29 cellular contexts compared by ENCODE assay signal in the genomic region with DNA sequence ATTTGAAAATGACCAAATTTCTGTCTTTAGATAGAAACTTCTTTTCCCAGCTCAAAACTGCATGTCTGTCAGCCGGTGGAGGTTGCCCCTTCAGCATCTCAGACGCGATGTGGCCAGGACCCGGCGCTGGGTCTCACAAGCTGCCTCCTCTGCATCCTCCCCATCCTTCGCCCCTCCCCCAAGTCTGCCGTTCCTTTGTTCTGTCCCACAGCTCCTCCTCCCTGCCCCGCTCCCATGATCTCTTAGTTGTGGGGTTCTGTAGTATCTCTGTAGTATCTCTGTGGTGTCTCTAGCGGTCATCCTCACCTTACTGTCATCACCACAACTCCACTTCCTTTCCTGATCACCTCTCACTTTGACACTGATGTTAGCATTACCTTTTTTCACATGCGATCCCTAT. TPM values are rescaled to one million over a fixed set of nuclear protein-coding genes. Genes with fewer than 3 reads are reported as not detected.
DNase-seq lines count a peak whose midpoint lies in the region; ATAC-seq and TF ChIP-seq lines count a peak whose summit lies in the region.
"Had no signal": no experiment of that assay in that cellular context is flagged by ENCODE, and none has a peak within 500 bp of the region (broad histone marks: within the 10 kb centered on the region; RNA-seq: fewer than 3 reads in every experiment).

No MANE protein-coding gene starts in this region.

- CTCF ChIA-PET in activated CD4-positive, alpha-beta memory T cell treated with anti-CD3 and anti-CD28 coated beads, Interleukin-2, amount 10 ng/mL, durations not matched to agents 7 days and 5 days (lab: Charles Lee): interaction anchor here (1.1 kb wide), 1 partner anchor 18 kb away, joined by 3 read pairs; no protein-coding TSS in a partner anchor

- H3K4me3 ChIP-seq in smooth muscle cell: no peak overlapping the region
- H3K4me3 ChIP-seq: dorsolateral prefrontal cortex, gastroesophageal sphincter, left ventricle myocardium inferior, MG63, SK-N-MC, suprapubic skin, upper lobe of right lung had no signal

- H3F3A ChIP-seq in smooth muscle cell (ENCODE audit: low read depth): peaks cover 16% of the 10 kb centered on the region

- no peaks in the 10 kb centered on the region for H4K20me1 ChIP-seq in smooth muscle cell (ENCODE audit: low read depth)

- H3K4me2 ChIP-seq in smooth muscle cell: no peak overlapping the region

- DNase-seq in activated naive CD8-positive, alpha-beta T cell treated with anti-CD3 and anti-CD28 coated beads, Interleukin-2, amount 10 ng/mL, durations not matched to agents 7 days and 5 days: no peak
- no peak for DNase-seq in activated naive CD8-positive, alpha-beta T cell treated with anti-CD3 and anti-CD28 coated beads, Interleukin-2, amount 50 U/mL, for 24 hours
- DNase-seq in glutamatergic neuron (peak; percentile 45), natural killer cell (no peak), T-helper 1 cell (no peak), smooth muscle cell (lab: John Stamatoyannopoulos, UW; ENCODE audit: unreplicated experiment) (no peak)
- no peak for DNase-seq in activated CD4-positive, alpha-beta memory T cell treated with anti-CD3 and anti-CD28 coated beads, Interleukin-2, amount 10 ng/mL, durations not matched to agents 7 days and 5 days
- DNase-seq: activated CD8-positive, alpha-beta memory T cell treated with anti-CD3 and anti-CD28 coated beads, Interleukin-2, amount 50 U/mL, for 48 hours; activated naive CD4-positive, alpha-beta T cell treated with anti-CD3 and anti-CD28 coated beads for 36 hours; CD4-positive, CD25-positive, alpha-beta regulatory T cell; dorsolateral prefrontal cortex; GOT3; hippocampal formation; KG1; left ventricle myocardium inferior; MG63; NCI-H1105; NCI-H2029; NCI-H524 treated with DMSO at 0.1 percent for 48 hours; stimulated activated CD4-positive, alpha-beta T cell treated with anti-CD3 and anti-CD28 coated beads, Interleukin-15, amount 100 ng/mL, for 24 hours; stimulated activated naive B cell treated with anti-CD40 and anti-IgM and Interleukin-4, amounts not matched to agents 10 μg/mL and 1 μg/mL and 100 μg/mL, for 72 hours; upper lobe of right lung had no signal

- 86% methylated on average over 10 of the region's 10 CpGs for WGBS in smooth muscle cell (ENCODE audit: low lambda C conversion rate)

- no peaks in the 10 kb centered on the region for H3K79me2 ChIP-seq in smooth muscle cell (ENCODE audit: low read depth)

- H2AFZ ChIP-seq in smooth muscle cell (ENCODE audit: low read depth): no peak overlapping the region

- no peaks in the 10 kb centered on the region for H3K36me3 Mint-ChIP-seq in activated naive CD8-positive, alpha-beta T cell treated with anti-CD3 and anti-CD28 coated beads, Interleukin-2, amount 10 ng/mL, durations not matched to agents 7 days and 5 days
- peaks cover 2% of the 10 kb centered on the region for H3K36me3 Mint-ChIP-seq in activated naive CD8-positive, alpha-beta T cell treated with anti-CD3 and anti-CD28 coated beads, Interleukin-2, amount 50 U/mL, for 24 hours (ENCODE audit: low read depth)
- H3K36me3 Mint-ChIP-seq in glutamatergic neuron (ENCODE audit: unreplicated experiment) (no peaks in the 10 kb centered on the region), natural killer cell (peaks cover 45% of the 10 kb centered on the region)
- H3K36me3 Mint-ChIP-seq in activated CD4-positive, alpha-beta memory T cell treated with anti-CD3 and anti-CD28 coated beads, Interleukin-2, amount 10 ng/mL, durations not matched to agents 7 days and 5 days (ENCODE audit: low read depth): peaks cover 17% of the 10 kb centered on the region
- H3K36me3 Mint-ChIP-seq: brain; CD4-positive, CD25-positive, alpha-beta regulatory T cell had no signal

- H3K4me1 ChIP-seq in smooth muscle cell (ENCODE audit: low read depth): peaks cover 20% of the 10 kb centered on the region

- H3K36me3 ChIP-seq in smooth muscle cell (ENCODE audit: low read depth): no peaks in the 10 kb centered on the region
- H3K36me3 ChIP-seq: gastroesophageal sphincter, left ventricle myocardium inferior, MG63, suprapubic skin had no signal

- H3K4me3 Mint-ChIP-seq in activated naive CD8-positive, alpha-beta T cell treated with anti-CD3 and anti-CD28 coated beads, Interleukin-2, amount 10 ng/mL, durations not matched to agents 7 days and 5 days: no peak overlapping the region
- no peak overlapping the region for H3K4me3 Mint-ChIP-seq in activated naive CD8-positive, alpha-beta T cell treated with anti-CD3 and anti-CD28 coated beads, Interleukin-2, amount 50 U/mL, for 24 hours
- H3K4me3 Mint-ChIP-seq in glutamatergic neuron (ENCODE audit: unreplicated experiment): no peak overlapping the region
- peak overlapping the region; percentile 70 for H3K4me3 Mint-ChIP-seq in natural killer cell
- no peak overlapping the region for H3K4me3 Mint-ChIP-seq in activated CD4-positive, alpha-beta memory T cell treated with anti-CD3 and anti-CD28 coated beads, Interleukin-2, amount 10 ng/mL, durations not matched to agents 7 days and 5 days
- H3K4me3 Mint-ChIP-seq: activated naive CD4-positive, alpha-beta T cell treated with anti-CD3 and anti-CD28 coated beads for 36 hours; activated T-helper 1 cell treated with anti-CD3 and anti-CD28 coated beads, Interleukin-12 subunit alpha, Interleukin-12 subunit beta, Interleukin-2, Interleukin-4 antibody, amounts not matched to agents 30 ng/mL and 10 ng/mL and 1 ng/mL, durations not matched to agents 14 hours and 24 hours and 36 hours; brain; CD4-positive, CD25-positive, alpha-beta regulatory T cell; stimulated activated naive B cell treated with anti-CD40 and anti-IgM and Interleukin-4, amounts not matched to agents 10 μg/mL and 1 μg/mL and 100 μg/mL, for 72 hours; T-helper 1 cell treated with Interleukin-12 subunit alpha and Interleukin-12 subunit beta and Interleukin-4 antibody, amounts not matched to agents 30 μg/mL and 1 μg/mL, for 36 hours had no signal

- no peak overlapping the region for H3K27ac Mint-ChIP-seq in activated naive CD8-positive, alpha-beta T cell treated with anti-CD3 and anti-CD28 coated beads, Interleukin-2, amount 10 ng/mL, durations not matched to agents 7 days and 5 days
- H3K27ac Mint-ChIP-seq in activated naive CD8-positive, alpha-beta T cell treated with anti-CD3 and anti-CD28 coated beads, Interleukin-2, amount 50 U/mL, for 24 hours: no peak overlapping the region
- no peak overlapping the region for H3K27ac Mint-ChIP-seq in glutamatergic neuron (ENCODE audit: unreplicated experiment)
- peak overlapping the region; percentile 78 to 88 for H3K27ac Mint-ChIP-seq in natural killer cell
- no peak overlapping the region for H3K27ac Mint-ChIP-seq in activated CD4-positive, alpha-beta memory T cell treated with anti-CD3 and anti-CD28 coated beads, Interleukin-2, amount 10 ng/mL, durations not matched to agents 7 days and 5 days
- H3K27ac Mint-ChIP-seq: activated naive CD4-positive, alpha-beta T cell treated with anti-CD3 and anti-CD28 coated beads for 36 hours; activated T-helper 1 cell treated with anti-CD3 and anti-CD28 coated beads, Interleukin-12 subunit alpha, Interleukin-12 subunit beta, Interleukin-2, Interleukin-4 antibody, amounts not matched to agents 30 ng/mL and 10 ng/mL and 1 ng/mL, durations not matched to agents 14 hours and 24 hours and 36 hours; CD4-positive, CD25-positive, alpha-beta regulatory T cell; stimulated activated naive B cell treated with anti-CD40 and anti-IgM and Interleukin-4, amounts not matched to agents 10 μg/mL and 1 μg/mL and 100 μg/mL, for 72 hours; T-helper 1 cell treated with Interleukin-12 subunit alpha and Interleukin-12 subunit beta and Interleukin-4 antibody, amounts not matched to agents 30 μg/mL and 1 μg/mL, for 36 hours had no signal

- peaks cover 7% of the 10 kb centered on the region for H3K27me3 Mint-ChIP-seq in activated naive CD8-positive, alpha-beta T cell treated with anti-CD3 and anti-CD28 coated beads, Interleukin-2, amount 10 ng/mL, durations not matched to agents 7 days and 5 days
- no peaks in the 10 kb centered on the region for H3K27me3 Mint-ChIP-seq in activated naive CD8-positive, alpha-beta T cell treated with anti-CD3 and anti-CD28 coated beads, Interleukin-2, amount 50 U/mL, for 24 hours
- H3K27me3 Mint-ChIP-seq in glutamatergic neuron (ENCODE audit: unreplicated experiment): peaks cover 2% of the 10 kb centered on the region
- no peaks in the 10 kb centered on the region for H3K27me3 Mint-ChIP-seq in natural killer cell (ENCODE audit: low read depth in 2 of 2)
- H3K27me3 Mint-ChIP-seq in activated CD4-positive, alpha-beta memory T cell treated with anti-CD3 and anti-CD28 coated beads, Interleukin-2, amount 10 ng/mL, durations not matched to agents 7 days and 5 days: peaks cover 9% of the 10 kb centered on the region
- H3K27me3 Mint-ChIP-seq: brain; stimulated activated naive B cell treated with anti-CD40 and anti-IgM and Interleukin-4, amounts not matched to agents 10 μg/mL and 1 μg/mL and 100 μg/mL, for 72 hours had no signal

- TF ChIP-seq CTCF in glutamatergic neuron (IDR thresholded peaks at IDR 0.05; ENCODE audit: partially characterized antibody, unreplicated experiment) (no peak), natural killer cell (IDR thresholded peaks at IDR 0.05) (no peak), smooth muscle cell (IDR thresholded peaks at IDR 0.05; ENCODE audit: borderline replicate concordance, insufficient read depth, poor library complexity, severe bottlenecking) (no peak)

- intact Hi-C loops in natural killer cell (cut with micrococcal nuclease): no loop called here

- POLR2A ChIA-PET in activated naive CD8-positive, alpha-beta T cell treated with anti-CD3 and anti-CD28 coated beads, Interleukin-2, amount 10 ng/mL, durations not matched to agents 7 days and 5 days (lab: Charles Lee): no interaction called here
- POLR2A ChIA-PET in activated CD4-positive, alpha-beta memory T cell treated with anti-CD3 and anti-CD28 coated beads, Interleukin-2, amount 10 ng/mL, durations not matched to agents 7 days and 5 days (lab: Charles Lee): interaction anchor here (1.3 kb wide), 1 partner anchor 10 kb away, joined by 5 read pairs; no protein-coding TSS in a partner anchor

- H3K27ac ChIP-seq in smooth muscle cell (ENCODE audit: low read depth): no peak overlapping the region
- H3K27ac ChIP-seq: gastroesophageal sphincter, left ventricle myocardium inferior, SK-N-MC, suprapubic skin, upper lobe of right lung had no signal

- H3K27me3 ChIP-seq in smooth muscle cell (ENCODE audit: low read depth): no peaks in the 10 kb centered on the region
- H3K27me3 ChIP-seq: dorsolateral prefrontal cortex, MG63, suprapubic skin, upper lobe of right lung had no signal

- H3K4me1 Mint-ChIP-seq in activated naive CD8-positive, alpha-beta T cell treated with anti-CD3 and anti-CD28 coated beads, Interleukin-2, amount 10 ng/mL, durations not matched to agents 7 days and 5 days: peaks cover 7% of the 10 kb centered on the region
- H3K4me1 Mint-ChIP-seq in activated naive CD8-positive, alpha-beta T cell treated with anti-CD3 and anti-CD28 coated beads, Interleukin-2, amount 50 U/mL, for 24 hours: peaks cover 6% of the 10 kb centered on the region
- peaks cover 15% of the 10 kb centered on the region for H3K4me1 Mint-ChIP-seq in glutamatergic neuron (ENCODE audit: low read depth, unreplicated experiment)
- H3K4me1 Mint-ChIP-seq in natural killer cell: peaks cover 77 to 87% of the 10 kb centered on the region in 2 donors
- peaks cover 18% of the 10 kb centered on the region for H3K4me1 Mint-ChIP-seq in activated CD4-positive, alpha-beta memory T cell treated with anti-CD3 and anti-CD28 coated beads, Interleukin-2, amount 10 ng/mL, durations not matched to agents 7 days and 5 days
- H3K4me1 Mint-ChIP-seq: CD4-positive, CD25-positive, alpha-beta regulatory T cell had no signal

- H3K9me3 ChIP-seq in smooth muscle cell (replicated peaks; ENCODE audit: low read depth): no peaks in the 10 kb centered on the region
- H3K9me3 ChIP-seq: gastroesophageal sphincter, left ventricle myocardium inferior, MG63, suprapubic skin, upper lobe of right lung had no signal

- no peaks in the 10 kb centered on the region for H3K9me3 Mint-ChIP-seq in activated naive CD8-positive, alpha-beta T cell treated with anti-CD3 and anti-CD28 coated beads, Interleukin-2, amount 10 ng/mL, durations not matched to agents 7 days and 5 days
- H3K9me3 Mint-ChIP-seq in activated naive CD8-positive, alpha-beta T cell treated with anti-CD3 and anti-CD28 coated beads, Interleukin-2, amount 50 U/mL, for 24 hours: no peaks in the 10 kb centered on the region
- peaks cover 2% of the 10 kb centered on the region for H3K9me3 Mint-ChIP-seq in glutamatergic neuron (ENCODE audit: unreplicated experiment)
- H3K9me3 Mint-ChIP-seq in natural killer cell: no peaks in the 10 kb centered on the region
- H3K9me3 Mint-ChIP-seq in activated CD4-positive, alpha-beta memory T cell treated with anti-CD3 and anti-CD28 coated beads, Interleukin-2, amount 10 ng/mL, durations not matched to agents 7 days and 5 days: no peaks in the 10 kb centered on the region
- H3K9me3 Mint-ChIP-seq: activated naive CD4-positive, alpha-beta T cell treated with anti-CD3 and anti-CD28 coated beads for 36 hours; activated T-helper 1 cell treated with anti-CD3 and anti-CD28 coated beads, Interleukin-12 subunit alpha, Interleukin-12 subunit beta, Interleukin-2, Interleukin-4 antibody, amounts not matched to agents 30 ng/mL and 10 ng/mL and 1 ng/mL, durations not matched to agents 14 hours and 24 hours and 36 hours; brain; CD4-positive, CD25-positive, alpha-beta regulatory T cell; stimulated activated naive B cell treated with anti-CD40 and anti-IgM and Interleukin-4, amounts not matched to agents 10 μg/mL and 1 μg/mL and 100 μg/mL, for 72 hours; T-helper 1 cell treated with Interleukin-12 subunit alpha and Interleukin-12 subunit beta and Interleukin-4 antibody, amounts not matched to agents 30 μg/mL and 1 μg/mL, for 36 hours had no signal

- ATAC-seq in activated naive CD8-positive, alpha-beta T cell treated with anti-CD3 and anti-CD28 coated beads, Interleukin-2, amount 10 ng/mL, durations not matched to agents 7 days and 5 days (ENCODE audit: low read depth): peak; percentile 46
- no peak for ATAC-seq in activated naive CD8-positive, alpha-beta T cell treated with anti-CD3 and anti-CD28 coated beads, Interleukin-2, amount 50 U/mL, for 24 hours
- ATAC-seq in natural killer cell (peak; percentile 40 to 74 (median 64)), HG02678 (IDR thresholded peaks at IDR 0.05; ENCODE audit: unreplicated experiment) (no peak)
- ATAC-seq: gastroesophageal sphincter; stimulated activated naive B cell treated with anti-CD40 and anti-IgM and Interleukin-4, amounts not matched to agents 10 μg/mL and 1 μg/mL and 100 μg/mL, for 72 hours; upper lobe of right lung had no signal

- H3K9ac ChIP-seq in smooth muscle cell (ENCODE audit: low read depth): no peak overlapping the region

RNA-seq across cellular contexts. Expression of a gene that starts 49.9 kb away (rescaled TPM):
- 10 to 100 TPM; 13.3 to 14.5 TPM for total RNA-seq in activated naive CD8-positive, alpha-beta T cell treated with anti-CD3 and anti-CD28 coated beads, Interleukin-2, amount 10 ng/mL, durations not matched to agents 7 days and 5 days
- 12.3 TPM for total RNA-seq in glutamatergic neuron (ENCODE audit: unreplicated experiment)
- 10 to 100 TPM; 37.9 to 43.3 (median 40.2) TPM for total RNA-seq in natural killer cell
- total RNA-seq in activated CD4-positive, alpha-beta memory T cell treated with anti-CD3 and anti-CD28 coated beads, Interleukin-2, amount 10 ng/mL, durations not matched to agents 7 days and 5 days: 10 to 100 TPM; 12.4 to 12.8 TPM
- total RNA-seq in smooth muscle cell: 18.9 and 19.7 TPM in 2 replicates
- polyA plus RNA-seq in smooth muscle cell: 9.9 and 14.7 TPM in 2 replicates

Comparison
In these comparisons a context has a peak if more than half of its experiments do, and no peak if none do; other contexts are left out.
1. ATAC-seq: peak in activated naive CD8-positive, alpha-beta T cell treated with anti-CD3 and anti-CD28 coated beads, Interleukin-2, amount 10 ng/mL, durations not matched to agents 7 days and 5 days (single experiment) and natural killer cell (3 of 3); none in activated naive CD8-positive, alpha-beta T cell treated with anti-CD3 and anti-CD28 coated beads, Interleukin-2, amount 50 U/mL, for 24 hours (single experiment) and HG02678 (single experiment).
2. H3K27ac Mint-ChIP-seq: peak in natural killer cell (2 of 2); none in activated naive CD8-positive, alpha-beta T cell treated with anti-CD3 and anti-CD28 coated beads, Interleukin-2, amount 10 ng/mL, durations not matched to agents 7 days and 5 days (single experiment), activated naive CD8-positive, alpha-beta T cell treated with anti-CD3 and anti-CD28 coated beads, Interleukin-2, amount 50 U/mL, for 24 hours (single experiment), glutamatergic neuron (single experiment) and activated CD4-positive, alpha-beta memory T cell treated with anti-CD3 and anti-CD28 coated beads, Interleukin-2, amount 10 ng/mL, durations not matched to agents 7 days and 5 days (single experiment).